In genomic region chr20:23386304-23387117, GRCh38 we compare ENCODE assay signal across 1 cellular context.
TF ChIP-seq lines count a peak whose summit lies in the region.

No MANE protein-coding gene starts in this region.

TF ChIP-seq in HepG2, 621 proteins besides CTCF, POLR2A, EP300 and RAD21 (continued from another document and continues in another):
- TF ChIP-seq RNF219 (CRISPR knock-in tag; IDR thresholded peaks at IDR 0.05) (0 out of 2 replicates have a peak, but pooled peaks have one; percentile 9), ZNF572 (CRISPR knock-in tag; IDR thresholded peaks at IDR 0.05) (no peak), TCF7 (IDR thresholded peaks at IDR 0.05; ENCODE audit: low read depth) (peak; percentile 62), ZNF264 (CRISPR knock-in tag; IDR thresholded peaks at IDR 0.05) (peak; percentile 69; the same call in 1 of the 2 replicates), NFKBIZ (CRISPR knock-in tag; IDR thresholded peaks at IDR 0.05) (peak; percentile 95), ARID5B (CRISPR knock-in tag; IDR thresholded peaks at IDR 0.05) (peak; percentile 96), ZSCAN25 (CRISPR knock-in tag; IDR thresholded peaks at IDR 0.05) (peak; percentile 21; the same call in 1 of the 2 replicates), ZNF605 (CRISPR knock-in tag; IDR thresholded peaks at IDR 0.05) (no peak), MEF2D (CRISPR knock-in tag; IDR thresholded peaks at IDR 0.05) (peak; percentile 26; the same call in 1 of the 2 replicates), PRDM10 (CRISPR knock-in tag; IDR thresholded peaks at IDR 0.05; ENCODE audit: low read depth) (0 out of 2 replicates have a peak, but pooled peaks have one; percentile 38), SRSF4 (IDR thresholded peaks at IDR 0.05; ENCODE audit: low read depth, low read length, poor library complexity, severe bottlenecking) (no peak), PATZ1 (CRISPR knock-in tag; IDR thresholded peaks at IDR 0.05) (peak; percentile 85), GATAD1 (CRISPR knock-in tag; IDR thresholded peaks at IDR 0.05) (peak; percentile 56; the same call in 1 of the 2 replicates), SMYD3 (CRISPR knock-in tag; IDR thresholded peaks at IDR 0.05) (no peak), ZNF704 (CRISPR knock-in tag; IDR thresholded peaks at IDR 0.05; ENCODE audit: borderline replicate concordance) (no peak), PAXIP1 (CRISPR knock-in tag; conservative IDR thresholded peaks at IDR 0.05) (peak; percentile 73), ZHX1 (CRISPR knock-in tag; IDR thresholded peaks at IDR 0.05; ENCODE audit: low read depth) (no peak), ZNF3 (CRISPR knock-in tag; IDR thresholded peaks at IDR 0.05) (0 out of 2 replicates have a peak, but pooled peaks have one; percentile 26), ELF3 (CRISPR knock-in tag; IDR thresholded peaks at IDR 0.05) (peak; percentile 90), BCL6 (CRISPR knock-in tag; IDR thresholded peaks at IDR 0.05) (peak; percentile 91), GABPB1 (CRISPR knock-in tag; IDR thresholded peaks at IDR 0.05) (peak; percentile 28; the same call in 1 of the 2 replicates), SOX6 (IDR thresholded peaks at IDR 0.05) (no peak), SOX6 (CRISPR knock-in tag; IDR thresholded peaks at IDR 0.05) (peak; percentile 43; the same call in 1 of the 2 replicates), DPF2 (CRISPR knock-in tag; IDR thresholded peaks at IDR 0.05; ENCODE audit: borderline replicate concordance, low read depth) (0 out of 2 replicates have a peak, but pooled peaks have one; percentile 29), THAP11 (CRISPR knock-in tag; IDR thresholded peaks at IDR 0.05) (peak; percentile 45; the same call in 1 of the 2 replicates), ZNF776 (CRISPR knock-in tag; IDR thresholded peaks at IDR 0.05) (no peak), NCOA1 (CRISPR knock-in tag; IDR thresholded peaks at IDR 0.05) (no peak), HNF4G (IDR thresholded peaks at IDR 0.05; ENCODE audit: borderline replicate concordance, low read depth, low read length) (peak; percentile 35; the same call in 1 of the 2 replicates), HNF4G (CRISPR knock-in tag; IDR thresholded peaks at IDR 0.05; ENCODE audit: borderline replicate concordance, low read depth) (peak; percentile 38; the same call in 1 of the 2 replicates), UBTF (CRISPR knock-in tag; IDR thresholded peaks at IDR 0.05) (no peak), CEBPG (CRISPR knock-in tag; IDR thresholded peaks at IDR 0.05) (peak; percentile 14; the same call in 1 of the 2 replicates)
